In the genomic region with DNA sequence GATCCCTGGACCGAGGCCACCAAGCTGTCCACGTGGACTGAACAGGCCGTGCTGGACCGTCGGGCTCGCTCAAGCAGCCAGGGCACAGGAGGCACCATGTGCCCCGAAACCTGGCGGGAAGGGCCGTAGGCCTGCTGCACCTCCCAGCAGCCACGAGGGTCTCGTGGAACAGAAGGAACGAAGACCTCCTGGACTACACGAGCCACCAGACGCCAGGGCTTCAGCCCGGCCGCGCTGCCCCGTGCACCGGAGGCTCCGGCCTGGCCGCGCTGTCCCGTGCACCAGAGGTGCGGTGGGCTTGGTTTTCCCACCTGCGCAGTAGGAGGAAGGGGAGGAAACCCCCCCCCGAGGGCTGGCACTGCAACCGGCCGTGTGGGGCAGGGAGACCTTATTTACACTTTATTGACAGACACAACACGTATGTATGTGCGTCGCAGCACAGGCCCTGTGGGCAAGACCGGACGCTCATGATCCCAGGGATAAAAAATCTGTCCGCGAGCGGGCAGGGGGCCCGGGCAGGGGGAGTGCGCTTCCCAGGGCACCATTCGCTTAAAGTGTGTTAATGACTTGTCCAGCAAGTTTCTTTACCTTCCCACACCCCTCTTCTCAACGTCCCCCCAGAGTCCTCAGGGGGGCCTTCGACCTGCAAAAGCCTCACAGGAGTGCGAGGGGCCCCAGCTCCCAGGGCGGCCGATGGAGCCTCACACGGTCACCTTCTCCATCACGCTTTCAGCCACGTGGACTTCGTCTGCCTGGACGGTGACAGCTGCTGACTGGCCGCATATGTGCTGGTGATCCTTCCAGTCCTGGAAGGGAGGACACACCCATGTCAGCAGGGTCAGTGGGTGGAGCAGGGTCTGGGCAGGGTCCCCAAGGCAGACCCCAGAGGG, we compare ENCODE assay signal across 1 cellular context.
TF ChIP-seq lines count a peak whose summit lies in the region.

No MANE protein-coding gene starts in this region.

TF ChIP-seq in GM12878, 131 proteins besides CTCF, POLR2A, EP300 and RAD21:
- TF ChIP-seq CHD2 (IDR thresholded peaks at IDR 0.05; ENCODE audit: borderline replicate concordance, low read depth, low read length) (no peak), CHD1 (IDR thresholded peaks at IDR 0.05; ENCODE audit: low read depth, low read length) (no peak), MEF2A (IDR thresholded peaks at IDR 0.05; ENCODE audit: insufficient read depth, low read depth, low read length) (no peak), GABPA (IDR thresholded peaks at IDR 0.05; ENCODE audit: low read depth) (no peak), STAT3 (IDR thresholded peaks at IDR 0.05; ENCODE audit: low read depth, low read length) (no peak)
- TF ChIP-seq, protein P1, sequence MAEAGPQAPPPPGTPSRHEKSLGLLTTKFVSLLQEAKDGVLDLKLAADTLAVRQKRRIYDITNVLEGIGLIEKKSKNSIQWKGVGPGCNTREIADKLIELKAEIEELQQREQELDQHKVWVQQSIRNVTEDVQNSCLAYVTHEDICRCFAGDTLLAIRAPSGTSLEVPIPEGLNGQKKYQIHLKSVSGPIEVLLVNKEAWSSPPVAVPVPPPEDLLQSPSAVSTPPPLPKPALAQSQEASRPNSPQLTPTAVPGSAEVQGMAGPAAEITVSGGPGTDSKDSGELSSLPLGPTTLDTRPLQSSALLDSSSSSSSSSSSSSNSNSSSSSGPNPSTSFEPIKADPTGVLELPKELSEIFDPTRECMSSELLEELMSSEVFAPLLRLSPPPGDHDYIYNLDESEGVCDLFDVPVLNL (IDR thresholded peaks at IDR 0.05; ENCODE audit: low read depth, low read length), result no peak
